ENCODE assay signal across 1 cellular context in the genomic region with DNA sequence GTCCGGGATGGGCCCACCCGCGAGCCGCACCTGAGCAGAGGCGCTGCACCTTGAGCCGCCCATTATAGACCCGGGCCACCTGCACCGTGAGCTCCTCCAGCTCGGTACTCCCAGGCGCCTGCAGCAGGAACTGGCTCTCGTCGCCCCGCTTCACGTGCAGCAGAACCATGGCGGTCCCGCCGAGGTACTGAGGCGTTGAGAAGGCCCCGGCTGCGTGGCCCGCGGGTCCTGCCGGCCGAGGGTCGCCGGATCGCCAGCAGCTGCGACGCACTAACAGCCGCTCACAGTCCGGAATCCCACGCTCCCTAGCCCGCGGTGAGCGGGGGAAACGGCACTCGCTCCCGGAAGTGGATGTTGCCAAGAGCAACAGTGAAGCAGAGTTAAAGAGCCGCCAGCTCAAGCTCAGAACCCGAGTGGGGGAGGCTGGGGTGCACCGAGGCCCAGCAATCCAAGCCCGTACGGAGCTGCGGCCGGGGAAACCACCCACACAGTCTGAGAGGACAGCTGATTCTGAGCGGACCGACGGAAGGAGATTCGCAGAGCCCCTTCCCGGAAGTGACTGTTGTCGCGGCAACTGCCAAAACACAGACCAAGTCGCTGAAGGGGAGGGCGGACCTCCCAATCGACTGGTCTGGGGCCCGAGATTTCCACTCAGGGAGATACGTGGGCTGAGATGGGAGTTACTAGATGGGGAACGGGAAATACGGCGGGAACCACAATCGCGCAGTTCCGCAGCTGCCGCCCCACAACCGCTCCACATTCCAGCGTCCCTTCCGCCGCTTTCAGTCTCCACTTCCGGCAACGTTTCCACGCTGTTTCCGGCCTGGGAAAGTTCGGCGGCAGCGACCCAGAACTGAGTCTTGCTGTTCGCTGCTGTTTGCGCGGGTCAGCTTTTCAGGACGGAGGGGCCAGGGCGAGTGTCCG.
TF ChIP-seq lines count a peak whose summit lies in the region.

A gene with protein sequence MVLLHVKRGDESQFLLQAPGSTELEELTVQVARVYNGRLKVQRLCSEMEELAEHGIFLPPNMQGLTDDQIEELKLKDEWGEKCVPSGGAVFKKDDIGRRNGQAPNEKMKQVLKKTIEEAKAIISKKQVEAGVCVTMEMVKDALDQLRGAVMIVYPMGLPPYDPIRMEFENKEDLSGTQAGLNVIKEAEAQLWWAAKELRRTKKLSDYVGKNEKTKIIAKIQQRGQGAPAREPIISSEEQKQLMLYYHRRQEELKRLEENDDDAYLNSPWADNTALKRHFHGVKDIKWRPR (minus strand): TSS at position 303 of the 924 bp plus-strand sequence. CDS start 134 bp downstream, at position 169.

TF ChIP-seq in H1, 55 proteins besides CTCF, POLR2A, EP300 and RAD21:
- TF ChIP-seq CTBP2 (IDR thresholded peaks at IDR 0.05; ENCODE audit: borderline replicate concordance, insufficient read depth, insufficient read length, low read length) (no peak), JUN (IDR thresholded peaks at IDR 0.05; ENCODE audit: low read depth, low read length) (peak; percentile 28; the same call in 1 of the 2 replicates), CEBPB (IDR thresholded peaks at IDR 0.05; ENCODE audit: low read depth, low read length) (no peak), BACH1 (IDR thresholded peaks at IDR 0.05; ENCODE audit: low read length) (no peak), HDAC6 (IDR thresholded peaks at IDR 0.05; ENCODE audit: low read depth, low read length) (no peak), KDM5A (IDR thresholded peaks at IDR 0.05; ENCODE audit: low read length) (peak; percentile 66; the same call in 1 of the 2 replicates), YY1 (IDR thresholded peaks at IDR 0.05; ENCODE audit: low read depth, low read length) (peak; percentile 50; the same call in 1 of the 2 replicates), NANOG (IDR thresholded peaks at IDR 0.05; ENCODE audit: insufficient read depth, low read depth, low read length, poor library complexity, severe bottlenecking) (peak; percentile 11), SAP30 (IDR thresholded peaks at IDR 0.05; ENCODE audit: insufficient read depth, insufficient replicate concordance, low read length) (peak; percentile 97), RFX5 (IDR thresholded peaks at IDR 0.05; ENCODE audit: borderline replicate concordance, low read depth, low read length) (no peak), SIN3A (conservative IDR thresholded peaks at IDR 0.05 in 1 of 2, IDR thresholded peaks at IDR 0.05 in 1 of 2; ENCODE audit: low read depth in 1 of 2, low read length in 2 of 2) (peak; percentile 91 to 99), TEAD4 (IDR thresholded peaks at IDR 0.05; ENCODE audit: low read depth, low read length) (peak; percentile 98), TCF12 (IDR thresholded peaks at IDR 0.05; ENCODE audit: low read depth, low read length) (no peak), EGR1 (IDR thresholded peaks at IDR 0.05; ENCODE audit: borderline replicate concordance, low read depth, low read length) (peak; percentile 89), TAF7 (optimal IDR thresholded peaks at IDR 0.05; ENCODE audit: borderline replicate concordance, low read depth, low read length) (peak; percentile 51), POLR2AphosphoS5 (IDR thresholded peaks at IDR 0.05; ENCODE audit: low read depth, low read length) (peak; percentile 68; the same call in 1 of the 2 replicates), SIX5 (IDR thresholded peaks at IDR 0.05; ENCODE audit: low read depth, low read length) (no peak), GABPA (IDR thresholded peaks at IDR 0.05; ENCODE audit: borderline replicate concordance, insufficient read depth, low read length) (peak; percentile 94), RBBP5 (IDR thresholded peaks at IDR 0.05; ENCODE audit: borderline replicate concordance, low read depth, low read length) (peak; percentile 93), GTF2F1 (IDR thresholded peaks at IDR 0.05; ENCODE audit: borderline replicate concordance, low read depth, low read length) (0 out of 2 replicates have a peak, but pooled peaks have one; percentile 10), CREB1 (IDR thresholded peaks at IDR 0.05) (0 out of 2 replicates have a peak, but pooled peaks have one; percentile 21), PHF8 (conservative IDR thresholded peaks at IDR 0.05; ENCODE audit: low read depth, low read length) (peak; percentile 79), CHD2 (IDR thresholded peaks at IDR 0.05; ENCODE audit: low read length) (no peak), SIRT6 (IDR thresholded peaks at IDR 0.05; ENCODE audit: low read length) (peak; percentile 62), MAFK (IDR thresholded peaks at IDR 0.05; ENCODE audit: low read depth, low read length) (no peak), HDAC2 (IDR thresholded peaks at IDR 0.05; ENCODE audit: borderline replicate concordance in 1 of 2, low read depth in 2 of 2, low read length in 2 of 2) (peak in 1 of 2 experiments; percentile 86; a peak in 2 of 4 replicates), POU5F1 (IDR thresholded peaks at IDR 0.05; ENCODE audit: low read depth, low read length) (no peak), SUZ12 (IDR thresholded peaks at IDR 0.05; ENCODE audit: low read length) (peak; percentile 46; the same call in 1 of the 2 replicates), TBP (IDR thresholded peaks at IDR 0.05; ENCODE audit: low read depth, low read length) (peak; percentile 41), KDM4A (IDR thresholded peaks at IDR 0.05; ENCODE audit: low read depth, low read length, severe bottlenecking) (peak; percentile 97), SP1 (IDR thresholded peaks at IDR 0.05; ENCODE audit: low read depth, low read length) (0 out of 2 replicates have a peak, but pooled peaks have one; percentile 20), ASH2L (IDR thresholded peaks at IDR 0.05; ENCODE audit: low read length) (peak; percentile 55), TAF1 (IDR thresholded peaks at IDR 0.05; ENCODE audit: low read depth, low read length) (peak; percentile 78), BCL11A (IDR thresholded peaks at IDR 0.05; ENCODE audit: low read depth in 2 of 2, low read length in 2 of 2) (no peak)
- TF ChIP-seq, protein P1, sequence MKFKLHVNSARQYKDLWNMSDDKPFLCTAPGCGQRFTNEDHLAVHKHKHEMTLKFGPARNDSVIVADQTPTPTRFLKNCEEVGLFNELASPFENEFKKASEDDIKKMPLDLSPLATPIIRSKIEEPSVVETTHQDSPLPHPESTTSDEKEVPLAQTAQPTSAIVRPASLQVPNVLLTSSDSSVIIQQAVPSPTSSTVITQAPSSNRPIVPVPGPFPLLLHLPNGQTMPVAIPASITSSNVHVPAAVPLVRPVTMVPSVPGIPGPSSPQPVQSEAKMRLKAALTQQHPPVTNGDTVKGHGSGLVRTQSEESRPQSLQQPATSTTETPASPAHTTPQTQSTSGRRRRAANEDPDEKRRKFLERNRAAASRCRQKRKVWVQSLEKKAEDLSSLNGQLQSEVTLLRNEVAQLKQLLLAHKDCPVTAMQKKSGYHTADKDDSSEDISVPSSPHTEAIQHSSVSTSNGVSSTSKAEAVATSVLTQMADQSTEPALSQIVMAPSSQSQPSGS (IDR thresholded peaks at IDR 0.05; ENCODE audit: low read length), result 0 out of 2 replicates have a peak, but pooled peaks have one; percentile 32
- TF ChIP-seq, protein P2, sequence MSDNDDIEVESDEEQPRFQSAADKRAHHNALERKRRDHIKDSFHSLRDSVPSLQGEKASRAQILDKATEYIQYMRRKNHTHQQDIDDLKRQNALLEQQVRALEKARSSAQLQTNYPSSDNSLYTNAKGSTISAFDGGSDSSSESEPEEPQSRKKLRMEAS (IDR thresholded peaks at IDR 0.05), result peak; percentile 71
- TF ChIP-seq, protein P3, sequence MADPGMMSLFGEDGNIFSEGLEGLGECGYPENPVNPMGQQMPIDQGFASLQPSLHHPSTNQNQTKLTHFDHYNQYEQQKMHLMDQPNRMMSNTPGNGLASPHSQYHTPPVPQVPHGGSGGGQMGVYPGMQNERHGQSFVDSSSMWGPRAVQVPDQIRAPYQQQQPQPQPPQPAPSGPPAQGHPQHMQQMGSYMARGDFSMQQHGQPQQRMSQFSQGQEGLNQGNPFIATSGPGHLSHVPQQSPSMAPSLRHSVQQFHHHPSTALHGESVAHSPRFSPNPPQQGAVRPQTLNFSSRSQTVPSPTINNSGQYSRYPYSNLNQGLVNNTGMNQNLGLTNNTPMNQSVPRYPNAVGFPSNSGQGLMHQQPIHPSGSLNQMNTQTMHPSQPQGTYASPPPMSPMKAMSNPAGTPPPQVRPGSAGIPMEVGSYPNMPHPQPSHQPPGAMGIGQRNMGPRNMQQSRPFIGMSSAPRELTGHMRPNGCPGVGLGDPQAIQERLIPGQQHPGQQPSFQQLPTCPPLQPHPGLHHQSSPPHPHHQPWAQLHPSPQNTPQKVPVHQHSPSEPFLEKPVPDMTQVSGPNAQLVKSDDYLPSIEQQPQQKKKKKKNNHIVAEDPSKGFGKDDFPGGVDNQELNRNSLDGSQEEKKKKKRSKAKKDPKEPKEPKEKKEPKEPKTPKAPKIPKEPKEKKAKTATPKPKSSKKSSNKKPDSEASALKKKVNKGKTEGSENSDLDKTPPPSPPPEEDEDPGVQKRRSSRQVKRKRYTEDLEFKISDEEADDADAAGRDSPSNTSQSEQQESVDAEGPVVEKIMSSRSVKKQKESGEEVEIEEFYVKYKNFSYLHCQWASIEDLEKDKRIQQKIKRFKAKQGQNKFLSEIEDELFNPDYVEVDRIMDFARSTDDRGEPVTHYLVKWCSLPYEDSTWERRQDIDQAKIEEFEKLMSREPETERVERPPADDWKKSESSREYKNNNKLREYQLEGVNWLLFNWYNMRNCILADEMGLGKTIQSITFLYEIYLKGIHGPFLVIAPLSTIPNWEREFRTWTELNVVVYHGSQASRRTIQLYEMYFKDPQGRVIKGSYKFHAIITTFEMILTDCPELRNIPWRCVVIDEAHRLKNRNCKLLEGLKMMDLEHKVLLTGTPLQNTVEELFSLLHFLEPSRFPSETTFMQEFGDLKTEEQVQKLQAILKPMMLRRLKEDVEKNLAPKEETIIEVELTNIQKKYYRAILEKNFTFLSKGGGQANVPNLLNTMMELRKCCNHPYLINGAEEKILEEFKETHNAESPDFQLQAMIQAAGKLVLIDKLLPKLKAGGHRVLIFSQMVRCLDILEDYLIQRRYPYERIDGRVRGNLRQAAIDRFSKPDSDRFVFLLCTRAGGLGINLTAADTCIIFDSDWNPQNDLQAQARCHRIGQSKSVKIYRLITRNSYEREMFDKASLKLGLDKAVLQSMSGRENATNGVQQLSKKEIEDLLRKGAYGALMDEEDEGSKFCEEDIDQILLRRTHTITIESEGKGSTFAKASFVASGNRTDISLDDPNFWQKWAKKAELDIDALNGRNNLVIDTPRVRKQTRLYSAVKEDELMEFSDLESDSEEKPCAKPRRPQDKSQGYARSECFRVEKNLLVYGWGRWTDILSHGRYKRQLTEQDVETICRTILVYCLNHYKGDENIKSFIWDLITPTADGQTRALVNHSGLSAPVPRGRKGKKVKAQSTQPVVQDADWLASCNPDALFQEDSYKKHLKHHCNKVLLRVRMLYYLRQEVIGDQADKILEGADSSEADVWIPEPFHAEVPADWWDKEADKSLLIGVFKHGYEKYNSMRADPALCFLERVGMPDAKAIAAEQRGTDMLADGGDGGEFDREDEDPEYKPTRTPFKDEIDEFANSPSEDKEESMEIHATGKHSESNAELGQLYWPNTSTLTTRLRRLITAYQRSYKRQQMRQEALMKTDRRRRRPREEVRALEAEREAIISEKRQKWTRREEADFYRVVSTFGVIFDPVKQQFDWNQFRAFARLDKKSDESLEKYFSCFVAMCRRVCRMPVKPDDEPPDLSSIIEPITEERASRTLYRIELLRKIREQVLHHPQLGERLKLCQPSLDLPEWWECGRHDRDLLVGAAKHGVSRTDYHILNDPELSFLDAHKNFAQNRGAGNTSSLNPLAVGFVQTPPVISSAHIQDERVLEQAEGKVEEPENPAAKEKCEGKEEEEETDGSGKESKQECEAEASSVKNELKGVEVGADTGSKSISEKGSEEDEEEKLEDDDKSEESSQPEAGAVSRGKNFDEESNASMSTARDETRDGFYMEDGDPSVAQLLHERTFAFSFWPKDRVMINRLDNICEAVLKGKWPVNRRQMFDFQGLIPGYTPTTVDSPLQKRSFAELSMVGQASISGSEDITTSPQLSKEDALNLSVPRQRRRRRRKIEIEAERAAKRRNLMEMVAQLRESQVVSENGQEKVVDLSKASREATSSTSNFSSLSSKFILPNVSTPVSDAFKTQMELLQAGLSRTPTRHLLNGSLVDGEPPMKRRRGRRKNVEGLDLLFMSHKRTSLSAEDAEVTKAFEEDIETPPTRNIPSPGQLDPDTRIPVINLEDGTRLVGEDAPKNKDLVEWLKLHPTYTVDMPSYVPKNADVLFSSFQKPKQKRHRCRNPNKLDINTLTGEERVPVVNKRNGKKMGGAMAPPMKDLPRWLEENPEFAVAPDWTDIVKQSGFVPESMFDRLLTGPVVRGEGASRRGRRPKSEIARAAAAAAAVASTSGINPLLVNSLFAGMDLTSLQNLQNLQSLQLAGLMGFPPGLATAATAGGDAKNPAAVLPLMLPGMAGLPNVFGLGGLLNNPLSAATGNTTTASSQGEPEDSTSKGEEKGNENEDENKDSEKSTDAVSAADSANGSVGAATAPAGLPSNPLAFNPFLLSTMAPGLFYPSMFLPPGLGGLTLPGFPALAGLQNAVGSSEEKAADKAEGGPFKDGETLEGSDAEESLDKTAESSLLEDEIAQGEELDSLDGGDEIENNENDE (IDR thresholded peaks at IDR 0.05; ENCODE audit: insufficient replicate concordance, low read length), result no peak
- TF ChIP-seq, protein P4, sequence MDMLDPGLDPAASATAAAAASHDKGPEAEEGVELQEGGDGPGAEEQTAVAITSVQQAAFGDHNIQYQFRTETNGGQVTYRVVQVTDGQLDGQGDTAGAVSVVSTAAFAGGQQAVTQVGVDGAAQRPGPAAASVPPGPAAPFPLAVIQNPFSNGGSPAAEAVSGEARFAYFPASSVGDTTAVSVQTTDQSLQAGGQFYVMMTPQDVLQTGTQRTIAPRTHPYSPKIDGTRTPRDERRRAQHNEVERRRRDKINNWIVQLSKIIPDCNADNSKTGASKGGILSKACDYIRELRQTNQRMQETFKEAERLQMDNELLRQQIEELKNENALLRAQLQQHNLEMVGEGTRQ (IDR thresholded peaks at IDR 0.05; ENCODE audit: low read length), result no peak
- TF ChIP-seq, protein P5, sequence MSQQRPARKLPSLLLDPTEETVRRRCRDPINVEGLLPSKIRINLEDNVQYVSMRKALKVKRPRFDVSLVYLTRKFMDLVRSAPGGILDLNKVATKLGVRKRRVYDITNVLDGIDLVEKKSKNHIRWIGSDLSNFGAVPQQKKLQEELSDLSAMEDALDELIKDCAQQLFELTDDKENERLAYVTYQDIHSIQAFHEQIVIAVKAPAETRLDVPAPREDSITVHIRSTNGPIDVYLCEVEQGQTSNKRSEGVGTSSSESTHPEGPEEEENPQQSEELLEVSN (IDR thresholded peaks at IDR 0.05), result peak; percentile 58
